In genomic region chr14:96470331-96470730, GRCh38 we compare ENCODE assay signal across 16 cellular contexts.
"Had no signal": no experiment of that assay in that cellular context is flagged by ENCODE, and none has a peak within 500 bp of the region (broad histone marks: within the 10 kb centered on the region; RNA-seq: fewer than 3 reads in every experiment).

No MANE protein-coding gene starts in this region.

- H3K27ac ChIP-seq: coronary artery, esophagus muscularis mucosa, prostate gland, testis, upper lobe of left lung, VCaP had no signal

- ATAC-seq: right cardiac atrium had no signal

- H3K9me3 ChIP-seq: esophagus muscularis mucosa, prostate gland, testis, upper lobe of left lung had no signal

- H3K4me1 ChIP-seq: esophagus muscularis mucosa, prostate gland, testis, upper lobe of left lung had no signal

- H3K36me3 ChIP-seq: esophagus muscularis mucosa, prostate gland, upper lobe of left lung had no signal

- H3K4me3 ChIP-seq: coronary artery, esophagus muscularis mucosa, prostate gland, testis, upper lobe of left lung had no signal

- H3K27me3 ChIP-seq: esophagus muscularis mucosa, testis, upper lobe of left lung had no signal

- DNase-seq: activated CD4-positive, alpha-beta T cell treated with anti-CD3 and anti-CD28 coated beads for 1 hour; activated CD4-positive, alpha-beta T cell treated with anti-CD3 and anti-CD28 coated beads, Interleukin-2, amount 50 U/mL, for 48 hours; activated T-cell treated with anti-CD3 and anti-CD28 coated beads, Interleukin-2, amount 50 U/mL, for 1 hour; effector CD4-positive, alpha-beta T cell; foreskin fibroblast; hippocampal formation; mesendoderm; occipital lobe; right cardiac atrium; T-helper 9 cell; testis; upper lobe of left lung had no signal
